ENCODE assay signal across 6 cellular contexts in the genomic region with DNA sequence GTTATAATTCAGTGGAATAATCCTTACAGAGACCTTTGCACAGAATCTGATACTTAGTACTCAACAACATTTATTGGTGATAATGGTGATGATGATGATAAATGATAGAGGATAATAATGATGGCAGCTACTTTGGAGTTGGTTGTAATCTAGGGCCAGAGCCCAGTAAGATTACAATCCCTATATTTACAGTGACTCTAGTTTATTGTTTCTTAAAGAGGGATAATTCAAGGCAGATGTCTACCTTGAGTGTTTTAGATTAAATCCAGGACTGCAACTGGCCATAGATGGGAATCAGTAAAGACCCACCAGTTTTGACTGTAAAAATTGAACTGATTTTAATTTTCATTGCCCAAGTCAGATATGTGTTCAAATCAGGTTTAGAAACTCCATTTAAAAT.
"Had no signal": no experiment of that assay in that cellular context is flagged by ENCODE, and none has a peak within 500 bp of the region (broad histone marks: within the 10 kb centered on the region; RNA-seq: fewer than 3 reads in every experiment).

No MANE protein-coding gene starts in this region.

- H3K27ac ChIP-seq: HL-60 had no signal

- H3K4me3 ChIP-seq: K562 had no signal

- ATAC-seq: HepG2, K562 had no signal

- DNase-seq: IMR-90, KBM-7, KG1 had no signal
